ENCODE assay signal across 10 cellular contexts in the genomic region with DNA sequence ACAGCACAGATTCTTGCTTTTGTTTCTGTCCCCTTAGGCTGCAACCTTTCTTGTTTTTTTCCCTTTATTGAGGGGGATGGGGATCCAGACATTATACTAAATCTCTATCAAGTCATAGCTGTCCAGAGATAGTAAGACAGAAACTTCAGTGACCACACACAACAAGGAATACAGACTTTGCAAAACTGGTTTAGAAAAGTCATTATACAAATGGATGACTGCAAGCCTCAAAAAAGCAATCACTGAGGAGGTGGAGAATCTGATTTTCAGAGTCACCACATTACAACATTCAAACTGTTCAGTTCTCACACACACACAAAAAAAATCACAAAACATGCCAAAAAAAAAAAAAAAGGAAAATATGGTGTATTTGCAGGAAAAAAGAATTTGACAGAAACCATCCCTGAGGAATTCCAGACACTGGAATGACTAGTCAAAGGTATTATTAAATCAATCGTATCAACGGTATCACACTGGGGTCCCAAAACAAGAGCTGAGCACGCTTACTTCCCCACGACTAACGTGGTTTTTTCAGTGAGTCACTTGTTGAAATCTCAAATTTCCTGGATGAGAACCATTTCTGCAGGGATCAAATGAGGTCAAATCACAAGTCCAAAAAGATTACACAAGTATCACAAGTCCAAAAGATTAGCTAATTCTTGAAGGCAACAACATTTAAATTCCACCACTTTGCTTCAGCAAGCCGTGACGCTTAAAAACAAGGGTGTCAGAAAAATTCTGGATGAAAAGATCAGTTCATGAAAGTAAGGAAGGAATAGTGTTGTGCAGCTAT. TPM values are rescaled to one million over a fixed set of nuclear protein-coding genes. Genes with fewer than 3 reads are reported as not detected.
DNase-seq lines count a peak whose midpoint lies in the region; ATAC-seq and TF ChIP-seq lines count a peak whose summit lies in the region.
"Had no signal": no experiment of that assay in that cellular context is flagged by ENCODE, and none has a peak within 500 bp of the region (broad histone marks: within the 10 kb centered on the region; RNA-seq: fewer than 3 reads in every experiment).

No MANE protein-coding gene starts in this region.

- ATAC-seq in sciatic nerve = peak; percentile 78
- ATAC-seq in naive thymus-derived CD8-positive, alpha-beta T cell = no peak

- H3K36me3 ChIP-seq in HEK293 (ENCODE audit: control insufficient read depth in 2 of 2, insufficient read depth in 1 of 2, low read length in 2 of 2) (no peaks in the 10 kb centered on the region), HAP-1 (replicated peaks) (no peaks in the 10 kb centered on the region)

- intact Hi-C loops in sciatic nerve (cut with DNase I) = no loop called here
- intact Hi-C loops in Calu3 (cut with micrococcal nuclease; ENCODE audit: unreplicated experiment) = loop anchor here (5.0 kb wide), 1 partner anchor 37 kb away; no protein-coding TSS in a partner anchor

- no peak for TF ChIP-seq CTCF in HEK293 (tag by site-specific recombination; IDR thresholded peaks at IDR 0.05)
- no peak for TF ChIP-seq CTCF in Calu3 (IDR thresholded peaks at IDR 0.05; ENCODE audit: unreplicated experiment)

- peak overlapping the region; percentile 23 for H3K4me3 Mint-ChIP-seq in T-helper 1 cell treated with Interleukin-12 subunit alpha and Interleukin-12 subunit beta and Interleukin-4 antibody, amounts not matched to agents 30 μg/mL and 1 μg/mL, for 36 hours
- no peak overlapping the region for H3K4me3 Mint-ChIP-seq in Calu3 (ENCODE audit: low read depth, unreplicated experiment)
- peak overlapping the region in 4 of 10 donors; percentile 26 to 65 (median 33) for H3K4me3 Mint-ChIP-seq in naive thymus-derived CD8-positive, alpha-beta T cell

- no peaks in the 10 kb centered on the region for H3K27me3 ChIP-seq in HAP-1 (ENCODE audit: low read depth)

- in situ Hi-C loops in HAP-1 (cut with MboI; ENCODE audit: low sequenced_read_pairs) = no loop called here

- CTCF ChIA-PET in HEK293 (lab: Yijun Ruan, JAX) = no interaction called here
- CTCF ChIA-PET in Calu3 (lab: Charles Lee) = interaction anchor here (0.6 to 0.7 kb wide), 3 partner anchors 60 to 190 kb away, joined by 3 to 5 read pairs (median 3); no protein-coding TSS in a partner anchor

- POLR2A ChIA-PET in HEK293 (lab: Yijun Ruan, JAX) = no interaction called here
- POLR2A ChIA-PET in naive thymus-derived CD8-positive, alpha-beta T cell (lab: Charles Lee) = no interaction called here

- peaks cover 6% of the 10 kb centered on the region for H3K9me3 Mint-ChIP-seq in T-helper 1 cell treated with Interleukin-12 subunit alpha and Interleukin-12 subunit beta and Interleukin-4 antibody, amounts not matched to agents 30 μg/mL and 1 μg/mL, for 36 hours
- H3K9me3 Mint-ChIP-seq in Calu3 (ENCODE audit: low read depth, unreplicated experiment) = no peaks in the 10 kb centered on the region
- peaks cover 0 to 19% (median 7%) of the 10 kb centered on the region in 9 donors for H3K9me3 Mint-ChIP-seq in naive thymus-derived CD8-positive, alpha-beta T cell

- H3K36me3 Mint-ChIP-seq in T-helper 1 cell treated with Interleukin-12 subunit alpha and Interleukin-12 subunit beta and Interleukin-4 antibody, amounts not matched to agents 30 μg/mL and 1 μg/mL, for 36 hours (ENCODE audit: low read depth) = peaks cover 9% of the 10 kb centered on the region
- H3K36me3 Mint-ChIP-seq in Calu3 (ENCODE audit: insufficient read depth, unreplicated experiment) = no peaks in the 10 kb centered on the region
- H3K36me3 Mint-ChIP-seq in naive thymus-derived CD8-positive, alpha-beta T cell = peaks cover 5 to 13% (median 11%) of the 10 kb centered on the region in 3 donors

- H3K4me3 ChIP-seq in HEK293 (ENCODE audit: low read depth, low read length) (no peak overlapping the region), HAP-1 (no peak overlapping the region)

- DNase-seq in fibroblast of gingiva (ENCODE audit: low read depth) (peak; percentile 72), sciatic nerve (ENCODE audit: low spot score) (no peak), Calu3 (no peak), HAP-1 (ENCODE audit: low spot score in 2 of 2) (no peak)
- DNase-seq in naive thymus-derived CD8-positive, alpha-beta T cell = no peak
- no peak for DNase-seq in stimulated activated CD4-positive, alpha-beta T cell treated with anti-CD3 and anti-CD28 coated beads, Interleukin-15, amount 100 ng/mL, for 24 hours
- DNase-seq: NCI-H446 treated with DMSO at 0.1 percent for 48 hours had no signal

- no TSS peak for BruUV-seq in Calu3 (replicated peaks; lab: Mats Ljungman, UMichigan)

- H3K27ac ChIP-seq in HEK293 (ENCODE audit: extremely low read depth, low read depth, low read length) = no peak overlapping the region
- H3K27ac ChIP-seq: parathyroid adenoma had no signal

- H3K4me1 ChIP-seq in HEK293 (ENCODE audit: control insufficient read depth, insufficient read depth, low read length) (peaks cover 5% of the 10 kb centered on the region; the same call in 1 of the 2 replicates), HAP-1 (peaks cover 8% of the 10 kb centered on the region)
- H3K4me1 ChIP-seq: parathyroid adenoma had no signal

- peaks cover 63% of the 10 kb centered on the region for H3K4me1 Mint-ChIP-seq in T-helper 1 cell treated with Interleukin-12 subunit alpha and Interleukin-12 subunit beta and Interleukin-4 antibody, amounts not matched to agents 30 μg/mL and 1 μg/mL, for 36 hours (ENCODE audit: low read depth)
- peaks cover 28% of the 10 kb centered on the region for H3K4me1 Mint-ChIP-seq in Calu3 (ENCODE audit: low read depth, unreplicated experiment)
- peaks cover 29 to 89% (median 84%) of the 10 kb centered on the region in 4 donors for H3K4me1 Mint-ChIP-seq in naive thymus-derived CD8-positive, alpha-beta T cell

- H3K9me3 ChIP-seq in HEK293 (ENCODE audit: control insufficient read depth, insufficient read depth, low read depth, low read length) (no peaks in the 10 kb centered on the region), HAP-1 (no peaks in the 10 kb centered on the region)

- H3K27me3 Mint-ChIP-seq in T-helper 1 cell treated with Interleukin-12 subunit alpha and Interleukin-12 subunit beta and Interleukin-4 antibody, amounts not matched to agents 30 μg/mL and 1 μg/mL, for 36 hours (ENCODE audit: low read depth) = no peaks in the 10 kb centered on the region
- no peaks in the 10 kb centered on the region for H3K27me3 Mint-ChIP-seq in Calu3 (ENCODE audit: unreplicated experiment)
- H3K27me3 Mint-ChIP-seq in naive thymus-derived CD8-positive, alpha-beta T cell = no peaks in the 10 kb centered on the region

- H3K27ac Mint-ChIP-seq in T-helper 1 cell treated with Interleukin-12 subunit alpha and Interleukin-12 subunit beta and Interleukin-4 antibody, amounts not matched to agents 30 μg/mL and 1 μg/mL, for 36 hours = peak overlapping the region; percentile 85
- no peak overlapping the region for H3K27ac Mint-ChIP-seq in Calu3 (ENCODE audit: unreplicated experiment)
- peak overlapping the region in 4 of 10 donors; percentile 15 to 60 (median 31) for H3K27ac Mint-ChIP-seq in naive thymus-derived CD8-positive, alpha-beta T cell

TF ChIP-seq in HEK293, 187 proteins besides CTCF, POLR2A, EP300 and RAD21 (continues in another document):
- TF ChIP-seq TSHZ1 (tag by site-specific recombination; IDR thresholded peaks at IDR 0.05; ENCODE audit: borderline replicate concordance) = no peak
- no peak for TF ChIP-seq ZFP69B (tag by site-specific recombination; IDR thresholded peaks at IDR 0.05)
- no peak for TF ChIP-seq ZEB2 (tag by site-specific recombination; IDR thresholded peaks at IDR 0.05)
- TF ChIP-seq ZNF639 (tag by site-specific recombination; IDR thresholded peaks at IDR 0.05) = 0 out of 2 replicates have a peak, but pooled peaks have one; percentile 18
- TF ChIP-seq GFI1B (tag by site-specific recombination; IDR thresholded peaks at IDR 0.05) = no peak
- TF ChIP-seq ZNF157 (tag by site-specific recombination; IDR thresholded peaks at IDR 0.05) = no peak
- peak; percentile 51 for TF ChIP-seq SETDB1 (IDR thresholded peaks at IDR 0.05; ENCODE audit: insufficient read length, low read length)
- no peak for TF ChIP-seq ZNF426 (tag by site-specific recombination; IDR thresholded peaks at IDR 0.05)

RNA-seq across cellular contexts. Expression of gene USP12, which starts 41.2 kb away (rescaled TPM):
- total RNA-seq in sciatic nerve = 32.7 TPM
- 20.6 and 20.8 TPM in 2 replicates for total RNA-seq in Calu3 (2022)
- total RNA-seq in naive thymus-derived CD8-positive, alpha-beta T cell = 10 to 100 TPM; 28.6 to 33.0 TPM
- 10 to 100 TPM in 2 of 3 donors, 1 to 10 TPM in 1; 9.3 to 17.4 (median 14.7) TPM for polyA plus RNA-seq in naive thymus-derived CD8-positive, alpha-beta T cell
